In the genomic region with DNA sequence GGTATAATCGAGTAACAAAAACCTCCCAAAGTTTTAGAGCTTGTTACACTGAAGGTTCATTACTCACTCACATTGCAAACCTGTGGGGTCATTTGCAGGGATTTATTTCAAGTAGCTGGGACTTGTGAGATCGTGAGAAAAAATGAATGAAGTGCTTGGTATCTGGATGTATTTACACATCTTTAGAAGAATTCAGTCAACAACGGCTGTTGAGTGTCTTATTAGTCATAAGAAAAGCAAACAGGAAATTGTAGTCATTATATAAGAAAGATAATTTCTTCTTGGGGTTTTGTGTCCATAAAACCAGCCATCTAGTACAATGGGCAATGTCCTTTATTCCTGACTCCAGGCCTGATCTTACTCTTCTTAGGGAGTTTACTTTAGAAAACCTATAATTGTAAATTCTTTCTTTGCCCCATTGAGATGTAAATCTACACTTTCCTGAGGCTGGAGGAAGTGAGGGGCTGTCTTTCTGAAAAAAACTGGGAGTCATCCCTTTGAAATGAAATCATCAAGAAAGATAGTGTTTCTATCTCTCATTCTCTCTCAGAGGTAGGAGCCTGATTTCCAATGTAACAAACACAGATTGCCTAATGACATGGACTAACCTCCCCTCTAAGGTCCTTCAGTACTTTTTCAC, we compare ENCODE assay signal across 11 cellular contexts.
DNase-seq lines count a peak whose midpoint lies in the region; TF ChIP-seq lines count a peak whose summit lies in the region.
"Had no signal": no experiment of that assay in that cellular context is flagged by ENCODE, and none has a peak within 500 bp of the region (broad histone marks: within the 10 kb centered on the region; RNA-seq: fewer than 3 reads in every experiment).

No MANE protein-coding gene starts in this region.

- H3K9ac ChIP-seq in skeletal muscle satellite cell (ENCODE audit: low read depth, low read length): peak overlapping the region; percentile 69

- H3K27me3 ChIP-seq in skeletal muscle satellite cell (ENCODE audit: control insufficient read depth, insufficient read depth, low read length): no peaks in the 10 kb centered on the region

- peak overlapping the region; percentile 47 for H3K4me2 ChIP-seq in skeletal muscle satellite cell (ENCODE audit: low read length)

- H3K4me1 ChIP-seq in skeletal muscle satellite cell (ENCODE audit: control insufficient read depth, insufficient read depth, low read length): peaks cover 41% of the 10 kb centered on the region

- H3K4me3 ChIP-seq in fibroblast of the aortic adventitia (ENCODE audit: low read depth, low read length): no peak overlapping the region
- no peak overlapping the region for H3K4me3 ChIP-seq in skeletal muscle satellite cell (ENCODE audit: low read length)

- peak; percentile 4 for DNase-seq in NCI-H2227 (lab: John Stamatoyannopoulos, UW; ENCODE audit: unreplicated experiment)
- DNase-seq in NCI-H2227 treated with DMSO at 0.1 percent for 48 hours (lab: John Stamatoyannopoulos, UW): no peak
- peak; percentile 75 for DNase-seq in RKO (ENCODE audit: low spot score)
- peak; percentile 64 for DNase-seq in fibroblast of the aortic adventitia (ENCODE audit: low read depth)
- no peak for DNase-seq in ureter (ENCODE audit: low spot score)
- DNase-seq in midbrain (lab: John Stamatoyannopoulos, UW): no peak
- no peak for DNase-seq in NOMO-1 (lab: John Stamatoyannopoulos, UW; ENCODE audit: unreplicated experiment in 2 of 2)
- DNase-seq: activated effector memory CD4-positive, alpha-beta T cell treated with Interleukin-2 at 50 U/mL for 16 hours; NCI-H1092; stimulated activated CD4-positive, alpha-beta T cell treated with anti-CD3 and anti-CD28 coated beads, Interleukin-2, amount 100 ng/mL, for 24 hours had no signal

- no peaks in the 10 kb centered on the region for H3K9me3 ChIP-seq in skeletal muscle satellite cell (replicated peaks; ENCODE audit: low read length)

- H3K36me3 ChIP-seq in skeletal muscle satellite cell (ENCODE audit: insufficient read depth, low read length): no peaks in the 10 kb centered on the region

- TF ChIP-seq CTCF in fibroblast of the aortic adventitia (IDR thresholded peaks at IDR 0.05; ENCODE audit: insufficient read depth, low read length): no peak

Comparison
In these comparisons a context has a peak if more than half of its experiments do, and no peak if none do; other contexts are left out.
1. DNase-seq: peak in NCI-H2227 (single experiment), RKO (single experiment) and fibroblast of the aortic adventitia (single experiment); none in NCI-H2227 treated with DMSO at 0.1 percent for 48 hours (single experiment), ureter (single experiment), midbrain (single experiment) and NOMO-1 (0 of 2).